Comparison of ENCODE assay signal across 1 cellular context in the genomic region with DNA sequence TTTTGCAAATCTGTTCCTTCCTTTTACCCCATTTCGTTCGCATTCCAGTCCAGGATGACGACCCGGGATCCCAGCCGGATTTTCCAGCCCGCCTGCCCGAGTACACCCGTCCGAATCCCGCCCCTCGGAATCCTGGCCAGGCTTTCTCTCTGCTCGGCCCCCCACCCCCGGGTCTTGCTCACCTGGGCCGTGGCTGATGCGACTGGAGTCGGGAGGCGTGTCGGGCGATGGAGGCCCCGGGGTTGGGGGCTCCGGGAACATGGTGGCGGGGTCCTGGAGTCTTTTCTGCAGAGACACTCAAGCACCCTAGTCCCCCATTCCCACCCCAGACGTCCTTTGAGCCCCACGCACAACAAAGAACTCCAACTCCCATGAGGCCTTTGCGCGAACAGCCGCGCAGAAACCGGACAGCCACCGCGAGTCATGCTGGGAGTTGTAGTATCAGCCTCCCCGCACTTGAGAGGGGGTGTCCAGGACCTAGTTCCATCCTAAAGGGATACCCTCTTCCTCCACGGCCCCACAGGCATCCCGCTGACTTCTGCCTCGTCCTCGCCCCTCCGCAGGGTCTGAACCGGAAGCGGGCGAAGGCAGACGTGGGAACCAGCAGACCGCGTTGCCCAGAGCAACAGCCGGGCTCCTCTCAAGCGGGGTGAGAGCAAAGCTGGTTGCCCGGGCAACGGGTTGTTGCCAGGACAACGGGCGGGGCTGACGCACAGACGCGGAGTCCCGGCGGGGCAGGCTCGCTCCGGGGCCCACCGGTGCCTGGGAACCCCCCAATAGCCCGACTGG.
TF ChIP-seq lines count a peak whose summit lies in the region.

No MANE protein-coding gene starts in this region.

TF ChIP-seq in neural cell, 6 proteins besides CTCF, POLR2A, EP300 and RAD21:
- peak; percentile 85 for TF ChIP-seq POLR2AphosphoS5 (IDR thresholded peaks at IDR 0.05)
- peak; percentile 53 for TF ChIP-seq SMC3 (conservative IDR thresholded peaks at IDR 0.05; ENCODE audit: poor library complexity)
- TF ChIP-seq MXI1 (conservative IDR thresholded peaks at IDR 0.05; ENCODE audit: poor library complexity, severe bottlenecking), result peak; percentile 98
- TF ChIP-seq TAF1 (IDR thresholded peaks at IDR 0.05; ENCODE audit: low read depth), result peak; percentile 38
- TF ChIP-seq, protein P1, sequence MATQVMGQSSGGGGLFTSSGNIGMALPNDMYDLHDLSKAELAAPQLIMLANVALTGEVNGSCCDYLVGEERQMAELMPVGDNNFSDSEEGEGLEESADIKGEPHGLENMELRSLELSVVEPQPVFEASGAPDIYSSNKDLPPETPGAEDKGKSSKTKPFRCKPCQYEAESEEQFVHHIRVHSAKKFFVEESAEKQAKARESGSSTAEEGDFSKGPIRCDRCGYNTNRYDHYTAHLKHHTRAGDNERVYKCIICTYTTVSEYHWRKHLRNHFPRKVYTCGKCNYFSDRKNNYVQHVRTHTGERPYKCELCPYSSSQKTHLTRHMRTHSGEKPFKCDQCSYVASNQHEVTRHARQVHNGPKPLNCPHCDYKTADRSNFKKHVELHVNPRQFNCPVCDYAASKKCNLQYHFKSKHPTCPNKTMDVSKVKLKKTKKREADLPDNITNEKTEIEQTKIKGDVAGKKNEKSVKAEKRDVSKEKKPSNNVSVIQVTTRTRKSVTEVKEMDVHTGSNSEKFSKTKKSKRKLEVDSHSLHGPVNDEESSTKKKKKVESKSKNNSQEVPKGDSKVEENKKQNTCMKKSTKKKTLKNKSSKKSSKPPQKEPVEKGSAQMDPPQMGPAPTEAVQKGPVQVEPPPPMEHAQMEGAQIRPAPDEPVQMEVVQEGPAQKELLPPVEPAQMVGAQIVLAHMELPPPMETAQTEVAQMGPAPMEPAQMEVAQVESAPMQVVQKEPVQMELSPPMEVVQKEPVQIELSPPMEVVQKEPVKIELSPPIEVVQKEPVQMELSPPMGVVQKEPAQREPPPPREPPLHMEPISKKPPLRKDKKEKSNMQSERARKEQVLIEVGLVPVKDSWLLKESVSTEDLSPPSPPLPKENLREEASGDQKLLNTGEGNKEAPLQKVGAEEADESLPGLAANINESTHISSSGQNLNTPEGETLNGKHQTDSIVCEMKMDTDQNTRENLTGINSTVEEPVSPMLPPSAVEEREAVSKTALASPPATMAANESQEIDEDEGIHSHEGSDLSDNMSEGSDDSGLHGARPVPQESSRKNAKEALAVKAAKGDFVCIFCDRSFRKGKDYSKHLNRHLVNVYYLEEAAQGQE (IDR thresholded peaks at IDR 0.05; ENCODE audit: borderline replicate concordance), result peak; percentile 34
- no peak for TF ChIP-seq EZH2 (IDR thresholded peaks at IDR 0.05; ENCODE audit: borderline replicate concordance, insufficient read depth, low read length, poor library complexity, severe bottlenecking)
